21 cellular contexts compared by ENCODE assay signal in genomic region chr20:49751397-49751735, GRCh38. TPM values are rescaled to one million over a fixed set of nuclear protein-coding genes. Genes with fewer than 3 reads are reported as not detected.
DNase-seq lines count a peak whose midpoint lies in the region; ATAC-seq, FAIRE-seq and TF ChIP-seq lines count a peak whose summit lies in the region.
"Had no signal": no experiment of that assay in that cellular context is flagged by ENCODE, and none has a peak within 500 bp of the region (broad histone marks: within the 10 kb centered on the region; RNA-seq: fewer than 3 reads in every experiment).

No MANE protein-coding gene starts in this region.

- no peak overlapping the region for H2AK5ac ChIP-seq in H1 (ENCODE audit: low read depth, low read length)

- no peak overlapping the region for H4K5ac ChIP-seq in H1 (ENCODE audit: insufficient read length, low read depth, low read length)

- H3K4me1 Mint-ChIP-seq in stimulated activated effector memory CD8-positive, alpha-beta T cell treated with anti-CD3 and anti-CD28 coated beads, Interleukin-12 subunit alpha, Interleukin-12 subunit beta, amount 100 ng/mL, for 72 hours = peaks cover 10% of the 10 kb centered on the region
- H3K4me1 Mint-ChIP-seq in activated CD8-positive, alpha-beta memory T cell treated with anti-CD3 and anti-CD28 coated beads, Interleukin-2, amount 10 ng/mL, durations not matched to agents 7 days and 5 days = peaks cover 14% of the 10 kb centered on the region

- no peak for FAIRE-seq in H1 (lab: Jason Lieb, UNC)
- FAIRE-seq: small intestine had no signal

- peak overlapping the region; percentile 2; the same call in 1 of the 2 replicates for H2BK15ac ChIP-seq in H1 (ENCODE audit: low read length)

- POLR2A ChIA-PET in H1 (lab: Charles Lee; ENCODE audit: partially characterized antibody) = no interaction called here

- H3K23ac ChIP-seq in H1 (ENCODE audit: insufficient read length) = no peak overlapping the region

- H3K14ac ChIP-seq in H1 (ENCODE audit: insufficient read length) = no peak overlapping the region

- no peak overlapping the region for H2BK120ac ChIP-seq in H1 (replicated peaks; ENCODE audit: low read depth, low read length)

- no peaks in the 10 kb centered on the region for H3K36me3 ChIP-seq in DND-41 (ENCODE audit: insufficient read depth, low read length)
- H3K36me3 ChIP-seq in KMS-11 (ENCODE audit: insufficient read depth) = no peaks in the 10 kb centered on the region
- no peaks in the 10 kb centered on the region for H3K36me3 ChIP-seq in H1 (ENCODE audit: control insufficient read depth in 2 of 4, insufficient read depth in 4 of 4, low read length in 3 of 4)
- H3K36me3 ChIP-seq: vagina had no signal

- no peak overlapping the region for H3K4me3 ChIP-seq in DND-41 (ENCODE audit: low read depth in 1 of 2, low read length in 2 of 2)
- H3K4me3 ChIP-seq in KMS-11 (IDR thresholded peaks at IDR 0.05; ENCODE audit: insufficient read depth, low read depth, low read length) = no peak overlapping the region
- no peak overlapping the region for H3K4me3 ChIP-seq in H1 (ENCODE audit: extremely low read depth in 1 of 4, insufficient read depth in 2 of 4, low read depth in 3 of 4, low read length in 4 of 4)
- H3K4me3 ChIP-seq: vagina had no signal

- H3K4me2 ChIP-seq in DND-41 (ENCODE audit: insufficient read depth, low read length) (no peak overlapping the region), KMS-11 (peak overlapping the region; percentile 97), H1 (ENCODE audit: insufficient read depth in 1 of 2, low read depth in 2 of 2, low read length in 2 of 2) (no peak overlapping the region)

- TF ChIP-seq RAD21 in H1 (IDR thresholded peaks at IDR 0.05 in 1 of 2, conservative IDR thresholded peaks at IDR 0.05 in 1 of 2; ENCODE audit: low read depth in 2 of 2, low read length in 2 of 2) = no peak

- no peaks in the 10 kb centered on the region for H3K9me3 ChIP-seq in DND-41 (ENCODE audit: insufficient read depth, low read length, severe bottlenecking)
- H3K9me3 ChIP-seq in H1 (ENCODE audit: insufficient read depth in 2 of 2, low read depth in 1 of 2, low read length in 1 of 2) = no peaks in the 10 kb centered on the region
- H3K9me3 ChIP-seq: vagina had no signal

- no peak overlapping the region for H4K8ac ChIP-seq in H1 (ENCODE audit: extremely low read depth, insufficient read depth, low read length)

- H4K20me1 ChIP-seq in DND-41 (ENCODE audit: insufficient read depth, low read length) = peaks cover 15% of the 10 kb centered on the region; the same call in 1 of the 2 replicates
- no peaks in the 10 kb centered on the region for H4K20me1 ChIP-seq in KMS-11 (ENCODE audit: insufficient read depth)
- no peaks in the 10 kb centered on the region for H4K20me1 ChIP-seq in H1 (replicated peaks in 1 of 2; ENCODE audit: control insufficient read depth in 1 of 2, insufficient read depth in 2 of 2, low read length in 2 of 2)

- CTCF ChIA-PET in H1 (lab: Charles Lee; ENCODE audit: partially characterized antibody) = interaction anchor here (0.6 to 1.4 kb wide), 5 partner anchors 24 to 211 kb away, joined by 3 to 4 read pairs (median 3); no protein-coding TSS in a partner anchor
- CTCF ChIA-PET in activated CD8-positive, alpha-beta memory T cell treated with anti-CD3 and anti-CD28 coated beads, Interleukin-2, amount 10 ng/mL, durations not matched to agents 7 days and 5 days (lab: Charles Lee) = interaction anchor here (0.6 to 1.4 kb wide), 3 partner anchors 12 to 30 kb away, joined by 3 to 4 read pairs (median 4); no protein-coding TSS in a partner anchor

- peak overlapping the region; percentile 5 for H3K27ac Mint-ChIP-seq in stimulated activated effector memory CD8-positive, alpha-beta T cell treated with anti-CD3 and anti-CD28 coated beads, Interleukin-12 subunit alpha, Interleukin-12 subunit beta, amount 100 ng/mL, for 72 hours
- no peak overlapping the region for H3K27ac Mint-ChIP-seq in activated CD8-positive, alpha-beta memory T cell treated with anti-CD3 and anti-CD28 coated beads, Interleukin-2, amount 10 ng/mL, durations not matched to agents 7 days and 5 days
- H3K27ac Mint-ChIP-seq: activated CD4-positive, alpha-beta T cell treated with anti-CD3 and anti-CD28 coated beads for 36 hours; activated naive CD4-positive, alpha-beta T cell treated with anti-CD3 and anti-CD28 coated beads for 36 hours; activated T-cell treated with anti-CD3 and anti-CD28 coated beads, Interleukin-2, amount 50 U/mL, for 72 hours; T-helper 1 cell treated with Interleukin-12 subunit alpha and Interleukin-12 subunit beta and Interleukin-4 antibody, amounts not matched to agents 30 μg/mL and 1 μg/mL, for 36 hours had no signal

- no peak overlapping the region for H3K27ac ChIP-seq in DND-41 (ENCODE audit: low read length)
- H3K27ac ChIP-seq in KMS-11 = peak overlapping the region; percentile 87
- no peak overlapping the region for H3K27ac ChIP-seq in H1 (ENCODE audit: low read depth, low read length)
- H3K27ac ChIP-seq: RWPE1, vagina had no signal

- no peaks in the 10 kb centered on the region for H3K9me3 Mint-ChIP-seq in stimulated activated effector memory CD8-positive, alpha-beta T cell treated with anti-CD3 and anti-CD28 coated beads, Interleukin-12 subunit alpha, Interleukin-12 subunit beta, amount 100 ng/mL, for 72 hours
- no peaks in the 10 kb centered on the region for H3K9me3 Mint-ChIP-seq in activated CD8-positive, alpha-beta memory T cell treated with anti-CD3 and anti-CD28 coated beads, Interleukin-2, amount 10 ng/mL, durations not matched to agents 7 days and 5 days (ENCODE audit: low read depth)
- H3K9me3 Mint-ChIP-seq: activated naive CD4-positive, alpha-beta T cell treated with anti-CD3 and anti-CD28 coated beads for 36 hours; activated T-cell treated with anti-CD3 and anti-CD28 coated beads, Interleukin-2, amount 50 U/mL, for 72 hours; T-helper 1 cell treated with Interleukin-12 subunit alpha and Interleukin-12 subunit beta and Interleukin-4 antibody, amounts not matched to agents 30 μg/mL and 1 μg/mL, for 36 hours had no signal

- no peaks in the 10 kb centered on the region for H3K36me3 Mint-ChIP-seq in stimulated activated effector memory CD8-positive, alpha-beta T cell treated with anti-CD3 and anti-CD28 coated beads, Interleukin-12 subunit alpha, Interleukin-12 subunit beta, amount 100 ng/mL, for 72 hours
- no peaks in the 10 kb centered on the region for H3K36me3 Mint-ChIP-seq in activated CD8-positive, alpha-beta memory T cell treated with anti-CD3 and anti-CD28 coated beads, Interleukin-2, amount 10 ng/mL, durations not matched to agents 7 days and 5 days

- 88% methylated on average over 3 of the region's 3 CpGs; no CpG with 5 or more reads in 1 of the 2 experiments for whole genome bisulfite sequencing in H1 (ENCODE audit: extremely low coverage in 1 of 2, insufficient coverage in 1 of 2, insufficient read length in 1 of 2, insufficient replicate concordance in 2 of 2, low coverage in 1 of 2, low lambda C conversion rate in 2 of 2, missing lambda C conversion rate in 1 of 2), 2 experiments

- TF ChIP-seq POLR2A in H1 (IDR thresholded peaks at IDR 0.05; ENCODE audit: control extremely low read depth in 1 of 2, low read depth in 2 of 2, low read length in 2 of 2) = no peak

- H2BK5ac ChIP-seq in H1 (ENCODE audit: low read depth, low read length) = no peak overlapping the region

- no peaks in the 10 kb centered on the region for H3K23me2 ChIP-seq in H1 (ENCODE audit: low read depth, low read length)

- H3K4me1 ChIP-seq in DND-41 (ENCODE audit: insufficient read depth, low read length) (peaks cover 8% of the 10 kb centered on the region; the same call in 1 of the 2 replicates), KMS-11 (ENCODE audit: low read depth, poor library complexity, severe bottlenecking) (peaks cover 62% of the 10 kb centered on the region), H1 (replicated peaks in 1 of 4; ENCODE audit: control insufficient read depth in 3 of 4, insufficient read depth in 4 of 4, low read length in 3 of 4) (0 out of 7 replicates have a peak, but pooled peaks cover 0 to 2% (median 0%) of the 10 kb centered on the region in 4 experiments)

- H2BK12ac ChIP-seq in H1 (ENCODE audit: low read depth, low read length) = no peak overlapping the region

- no peak overlapping the region for H3K18ac ChIP-seq in H1 (ENCODE audit: extremely low read depth, low read length)

- H3K4me3 Mint-ChIP-seq in stimulated activated effector memory CD8-positive, alpha-beta T cell treated with anti-CD3 and anti-CD28 coated beads, Interleukin-12 subunit alpha, Interleukin-12 subunit beta, amount 100 ng/mL, for 72 hours = no peak overlapping the region
- H3K4me3 Mint-ChIP-seq in activated CD8-positive, alpha-beta memory T cell treated with anti-CD3 and anti-CD28 coated beads, Interleukin-2, amount 10 ng/mL, durations not matched to agents 7 days and 5 days = no peak overlapping the region
- H3K4me3 Mint-ChIP-seq: activated CD4-positive, alpha-beta T cell treated with anti-CD3 and anti-CD28 coated beads for 36 hours; activated naive CD4-positive, alpha-beta T cell treated with anti-CD3 and anti-CD28 coated beads for 36 hours; T-helper 1 cell treated with Interleukin-12 subunit alpha and Interleukin-12 subunit beta and Interleukin-4 antibody, amounts not matched to agents 30 μg/mL and 1 μg/mL, for 36 hours had no signal

- no peak overlapping the region for H3K4ac ChIP-seq in H1 (replicated peaks; ENCODE audit: insufficient read length, low read depth, low read length)

- DNase-seq in DND-41 = no peak
- no peak for DNase-seq in H1 (ENCODE audit: low read depth in 1 of 2, low spot score in 2 of 2)
- no peak for DNase-seq in stimulated activated effector memory CD8-positive, alpha-beta T cell treated with anti-CD3 and anti-CD28 coated beads, Interleukin-12 subunit alpha, Interleukin-12 subunit beta, amount 100 ng/mL, for 72 hours (ENCODE audit: low spot score in 2 of 2)
- DNase-seq in AG08395 (ENCODE audit: low spot score) = no peak
- DNase-seq in NAMALWA (ENCODE audit: low spot score) = no peak
- no peak for DNase-seq in activated CD8-positive, alpha-beta memory T cell treated with anti-CD3 and anti-CD28 coated beads, Interleukin-2, amount 10 ng/mL, durations not matched to agents 7 days and 5 days
- no peak for DNase-seq in EL
- DNase-seq: activated naive CD4-positive, alpha-beta T cell treated with anti-CD3 and anti-CD28 coated beads for 36 hours; aorta; dermis blood vessel endothelial cell; NCI-H1105; NCI-H1930; NCI-H69; small intestine; stimulated activated CD4-positive, alpha-beta T cell treated with anti-CD3 and anti-CD28 coated beads, Interleukin-1b, Interleukin-23, amount 100 ng/mL, for 48 hours had no signal

- TF ChIP-seq CTCF in DND-41 (IDR thresholded peaks at IDR 0.05; ENCODE audit: borderline replicate concordance, extremely low read depth, low read length, poor library complexity, severe bottlenecking) (no peak), KMS-11 (conservative IDR thresholded peaks at IDR 0.05; ENCODE audit: low read depth, low read length) (no peak), H1 (IDR thresholded peaks at IDR 0.05; ENCODE audit: control extremely low read depth in 1 of 3, insufficient read depth in 1 of 3, low read depth in 1 of 3, low read length in 3 of 3) (no peak)

- H4K91ac ChIP-seq in H1 (replicated peaks; ENCODE audit: insufficient read length, low read length) = peak overlapping the region; percentile 32

- TF ChIP-seq EP300 in H1 (IDR thresholded peaks at IDR 0.05; ENCODE audit: borderline replicate concordance in 1 of 2, low read depth in 2 of 2, low read length in 2 of 2) = no peak

- H3K79me1 ChIP-seq in H1 (ENCODE audit: low read depth, low read length) = no peaks in the 10 kb centered on the region

- H3K27me3 Mint-ChIP-seq in activated CD8-positive, alpha-beta memory T cell treated with anti-CD3 and anti-CD28 coated beads, Interleukin-2, amount 10 ng/mL, durations not matched to agents 7 days and 5 days = peaks cover 18% of the 10 kb centered on the region

- H3K27me3 ChIP-seq in DND-41 (ENCODE audit: insufficient read depth, low read length, poor library complexity) (peaks cover 37% of the 10 kb centered on the region), KMS-11 (ENCODE audit: insufficient read depth, low read depth) (no peaks in the 10 kb centered on the region), H1 (replicated peaks in 1 of 4; ENCODE audit: control insufficient read depth in 3 of 4, extremely low read depth in 1 of 4, insufficient read depth in 3 of 4, low read length in 3 of 4) (no peaks in the 10 kb centered on the region; a peak in 1 of 7 replicates)
- H3K27me3 ChIP-seq: vagina had no signal

- H2AFZ ChIP-seq in DND-41 (ENCODE audit: low read depth, low read length) (no peak overlapping the region), KMS-11 (ENCODE audit: low read depth) (no peak overlapping the region), H1 (ENCODE audit: low read length) (no peak overlapping the region)

- peak; percentile 13; the same call in 1 of the 3 replicates for ATAC-seq in DND-41 (ENCODE audit: insufficient read depth, low read depth)
- ATAC-seq in stimulated activated effector memory CD8-positive, alpha-beta T cell treated with anti-CD3 and anti-CD28 coated beads, Interleukin-12 subunit alpha, Interleukin-12 subunit beta, amount 100 ng/mL, for 72 hours = no peak
- ATAC-seq in activated CD8-positive, alpha-beta memory T cell treated with anti-CD3 and anti-CD28 coated beads, Interleukin-2, amount 10 ng/mL, durations not matched to agents 7 days and 5 days = no peak

- H3K56ac ChIP-seq in H1 (replicated peaks; ENCODE audit: insufficient read length, low read depth, low read length) = no peak overlapping the region

- H2BK20ac ChIP-seq in H1 (ENCODE audit: low read length) = no peak overlapping the region

- H3K9ac ChIP-seq in DND-41 (ENCODE audit: low read depth, low read length) (no peak overlapping the region), KMS-11 (no peak overlapping the region), H1 (replicated peaks in 1 of 4; ENCODE audit: extremely low read depth in 1 of 4, low read depth in 3 of 4, low read length in 3 of 4) (no peak overlapping the region)

- H3K79me2 ChIP-seq in DND-41 (ENCODE audit: insufficient read depth, low read length) = no peaks in the 10 kb centered on the region
- H3K79me2 ChIP-seq in KMS-11 (ENCODE audit: insufficient read depth, low read depth) = no peaks in the 10 kb centered on the region
- H3K79me2 ChIP-seq in H1 (ENCODE audit: control insufficient read depth in 1 of 2, insufficient read depth in 2 of 2, low read length in 2 of 2) = no peaks in the 10 kb centered on the region

RNA-seq across cellular contexts. Expression of gene B4GALT5, which starts 37.7 kb away (rescaled TPM):
- 73.5 and 75.4 TPM in 2 replicates for total RNA-seq in H1 (2021; fragmentation: NEBNext Ultra II Directional; extraction: Animal tissue kit (Norgen Biotek cat#: 25700))
- 39.1 and 46.5 TPM in 2 replicates for polyA plus RNA-seq in H1 (2011; rRNA removed)
- 43.0 TPM for polyA plus RNA-seq in H1 (2011; cell fraction: cytosol; rRNA removed)
- 26.3 TPM for polyA plus RNA-seq in H1 (2011; cell fraction: nucleus; rRNA removed)
- 41.6 to 48.4 TPM (median 44.5 TPM) in 4 replicates for polyA plus RNA-seq in H1 (2012, experiment 1 of 2)
- 24.7 TPM for polyA plus RNA-seq in H1 (2012, experiment 2 of 2)
- 57.2 TPM for polyA plus RNA-seq in H1 (2013, experiment 1 of 2)
- 71.0 TPM for polyA plus RNA-seq in H1 (2013, experiment 2 of 2)
- 59.0 and 69.0 TPM in 2 replicates for polyA minus RNA-seq in H1 (2011; rRNA and poly(A)+ RNA removed)
- polyA minus RNA-seq in H1 (2011; cell fraction: cytosol; rRNA and poly(A)+ RNA removed) = 36.1 TPM
- 20.6 TPM for polyA minus RNA-seq in H1 (2011; cell fraction: nucleus; rRNA and poly(A)+ RNA removed)
- 10 to 100 TPM; 28.1 to 30.9 TPM for total RNA-seq in activated CD8-positive, alpha-beta memory T cell treated with anti-CD3 and anti-CD28 coated beads, Interleukin-2, amount 10 ng/mL, durations not matched to agents 7 days and 5 days
